In the genomic region with DNA sequence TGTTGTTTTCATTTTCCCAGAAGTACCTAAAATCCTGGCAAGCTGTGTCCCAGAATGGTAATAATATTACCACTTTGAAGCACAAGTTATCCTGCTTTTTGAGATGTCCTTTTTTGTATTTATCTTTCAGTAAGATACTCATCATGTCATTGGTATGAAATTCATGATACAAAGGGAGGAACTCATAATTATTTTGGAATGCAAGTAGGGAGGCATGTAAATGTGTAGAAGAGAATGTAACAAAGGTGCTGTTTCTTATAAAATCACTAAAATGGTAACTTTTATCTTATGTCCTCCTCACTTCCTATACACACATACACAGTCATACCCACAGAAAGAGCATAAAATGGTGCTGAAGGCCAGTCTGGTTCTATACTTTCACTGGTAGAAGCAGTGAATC, we compare ENCODE assay signal across 26 cellular contexts.
DNase-seq lines count a peak whose midpoint lies in the region; ATAC-seq, FAIRE-seq and TF ChIP-seq lines count a peak whose summit lies in the region.
"Had no signal": no experiment of that assay in that cellular context is flagged by ENCODE, and none has a peak within 500 bp of the region (broad histone marks: within the 10 kb centered on the region; RNA-seq: fewer than 3 reads in every experiment).

No MANE protein-coding gene starts in this region.

- TF ChIP-seq CTCF in HEK293 (tag by site-specific recombination; IDR thresholded peaks at IDR 0.05) (no peak), K562 (IDR thresholded peaks at IDR 0.05 in 2 of 3, conservative IDR thresholded peaks at IDR 0.05 in 1 of 3; ENCODE audit: insufficient read depth in 2 of 3, low read depth in 1 of 3, low read length in 3 of 3) (no peak), testis (IDR thresholded peaks at IDR 0.05) (no peak), vagina (IDR thresholded peaks at IDR 0.05) (no peak)

- TF ChIP-seq RAD21 in K562 (CRISPR knock-in tag; conservative IDR thresholded peaks at IDR 0.05 in 1 of 2, IDR thresholded peaks at IDR 0.05 in 1 of 2), result no peak

- no peak overlapping the region for H3K4me3 ChIP-seq in HEK293 (ENCODE audit: low read depth, low read length)
- no peak overlapping the region for H3K4me3 ChIP-seq in K562
- no peak overlapping the region for H3K4me3 ChIP-seq in testis
- H3K4me3 ChIP-seq in vagina, result no peak overlapping the region
- H3K4me3 ChIP-seq: left ventricle myocardium inferior, ovary, smooth muscle cell had no signal

- CTCF ChIA-PET in HEK293 (lab: Yijun Ruan, JAX), result no interaction called here
- CTCF ChIA-PET in K562 (lab: Yijun Ruan, JAX; ENCODE audit: low intra/inter-chr PET ratio), result no interaction called here

- H3K79me2 ChIP-seq in K562 (ENCODE audit: control insufficient read depth, insufficient read depth, low read length), result no peaks in the 10 kb centered on the region

- H3K27me3 ChIP-seq in K562 (ENCODE audit: control insufficient read depth in 2 of 2, insufficient read depth in 2 of 2, low read length in 2 of 2), result no peaks in the 10 kb centered on the region
- H3K27me3 ChIP-seq in testis, result no peaks in the 10 kb centered on the region
- no peaks in the 10 kb centered on the region for H3K27me3 ChIP-seq in vagina
- H3K27me3 ChIP-seq: ovary had no signal

- no peak overlapping the region for H3K4me2 ChIP-seq in K562 (ENCODE audit: insufficient read depth, low read length)
- H3K4me2 ChIP-seq: smooth muscle cell had no signal

- TF ChIP-seq EP300 in K562 (IDR thresholded peaks at IDR 0.05; ENCODE audit: low read length), result no peak

- H3K9ac ChIP-seq in K562 (ENCODE audit: insufficient read depth in 1 of 2, low read depth in 2 of 2, low read length in 2 of 2), result no peak overlapping the region

- peaks cover 42 to 61% of the 10 kb centered on the region in 2 experiments for H3K36me3 ChIP-seq in HEK293 (ENCODE audit: control insufficient read depth in 2 of 2, insufficient read depth in 1 of 2, low read length in 2 of 2)
- H3K36me3 ChIP-seq in K562 (ENCODE audit: control insufficient read depth, insufficient read depth, low read length), result peaks cover 87% of the 10 kb centered on the region
- H3K36me3 ChIP-seq in testis (ENCODE audit: low read depth, missing control alignments), result no peaks in the 10 kb centered on the region
- peaks cover 0 to 10% of the 10 kb centered on the region in 2 donors for H3K36me3 ChIP-seq in vagina
- H3K36me3 ChIP-seq: ovary had no signal

- DNase-seq in AG20443 (ENCODE audit: low spot score), result peak; percentile 8
- DNase-seq in K562 (ENCODE audit: extremely low read depth in 1 of 4, low spot score in 3 of 4), result no peak
- peak; percentile 7 for DNase-seq in kidney glomerular epithelial cell (lab: John Stamatoyannopoulos, UW)
- no peak for DNase-seq in testis
- no peak for DNase-seq in vagina (ENCODE audit: extremely low spot score in 2 of 2)
- no peak for DNase-seq in RKO (ENCODE audit: low spot score)
- DNase-seq: activated CD4-positive, alpha-beta T cell treated with anti-CD3 and anti-CD28 coated beads for 48 hours; activated naive CD4-positive, alpha-beta T cell treated with anti-CD3 and anti-CD28 coated beads, Interleukin-2, amount 10 ng/mL, durations not matched to agents 7 days and 5 days; activated T-cell treated with anti-CD3 and anti-CD28 coated beads, Interleukin-2, amount 50 U/mL, for 48 hours; anterior cingulate cortex; CD4-positive, alpha-beta memory T cell; central memory CD4-positive, alpha-beta T cell; dermis blood vessel endothelial cell; Kasumi-1; left ventricle myocardium inferior; midbrain; natural killer cell; NCI-H187 treated with DMSO at 0.1 percent for 48 hours; NCI-H526 treated with DMSO at 0.1 percent for 48 hours; ovary; retina; T-helper 17 cell had no signal

- BruUV-seq in K562 (replicated peaks; lab: Mats Ljungman, UMichigan), result no TSS peak

- in situ Hi-C loops in K562 (cut with MboI), result no loop called here

- TF ChIP-seq POLR2A in K562 (conservative IDR thresholded peaks at IDR 0.05) (no peak), testis (IDR thresholded peaks at IDR 0.05) (no peak), vagina (IDR thresholded peaks at IDR 0.05) (no peak)

- H4K20me1 ChIP-seq in K562 (replicated peaks; ENCODE audit: control insufficient read depth, insufficient read depth, low read length), result no peaks in the 10 kb centered on the region

- intact Hi-C loops in K562 (cut with micrococcal nuclease) (no loop called here), testis (cut with DNase I; ENCODE audit: low total_unique reads) (no loop called here), vagina (cut with DNase I) (no loop called here)

- ATAC-seq in K562 (peak; percentile 29; the same call in 1 of the 3 replicates), HG02623 (IDR thresholded peaks at IDR 0.05; ENCODE audit: unreplicated experiment) (no peak)
- ATAC-seq: natural killer cell, T-helper 17 cell had no signal

- H3K9me3 ChIP-seq in HEK293 (ENCODE audit: control insufficient read depth, insufficient read depth, low read depth, low read length) (no peaks in the 10 kb centered on the region), K562 (replicated peaks; ENCODE audit: control insufficient read depth, insufficient read depth, low read depth, low read length) (no peaks in the 10 kb centered on the region), testis (no peaks in the 10 kb centered on the region), vagina (no peaks in the 10 kb centered on the region)
- H3K9me3 ChIP-seq: left ventricle myocardium inferior, ovary had no signal

- FAIRE-seq in K562 (lab: Jason Lieb, UNC), result no peak
- FAIRE-seq: RCC 7860 had no signal

- no peaks in the 10 kb centered on the region for H3K9me1 ChIP-seq in K562 (ENCODE audit: control insufficient read depth, insufficient read depth, low read length)

- no peak overlapping the region for H2AFZ ChIP-seq in K562 (ENCODE audit: low read depth, low read length)

- no peak overlapping the region for H3K27ac ChIP-seq in HEK293 (ENCODE audit: extremely low read depth, low read depth, low read length)
- no peak overlapping the region for H3K27ac ChIP-seq in K562 (ENCODE audit: extremely low read depth, low read depth, low read length)
- no peak overlapping the region for H3K27ac ChIP-seq in testis
- H3K27ac ChIP-seq in vagina, result no peak overlapping the region
- H3K27ac ChIP-seq: left ventricle myocardium inferior, ovary had no signal

- POLR2A ChIA-PET in HEK293 (lab: Yijun Ruan, JAX), result no interaction called here
- POLR2A ChIA-PET in K562 (lab: Yijun Ruan, JAX), result no interaction called here

- H3K4me1 ChIP-seq in HEK293 (ENCODE audit: control insufficient read depth, insufficient read depth, low read length), result no peaks in the 10 kb centered on the region
- no peaks in the 10 kb centered on the region for H3K4me1 ChIP-seq in K562 (replicated peaks in 1 of 2; ENCODE audit: control insufficient read depth in 2 of 2, insufficient read depth in 2 of 2, low read length in 2 of 2)
- no peaks in the 10 kb centered on the region for H3K4me1 ChIP-seq in testis
- peaks cover 5% of the 10 kb centered on the region for H3K4me1 ChIP-seq in vagina

TF ChIP-seq in HEK293, 187 proteins besides CTCF, POLR2A, EP300 and RAD21:
- TF ChIP-seq AEBP2 (tag by site-specific recombination; IDR thresholded peaks at IDR 0.05; ENCODE audit: borderline replicate concordance) (no peak), RBAK (tag by site-specific recombination; IDR thresholded peaks at IDR 0.05) (no peak), PRDM1 (tag by site-specific recombination; IDR thresholded peaks at IDR 0.05) (peak; percentile 52; the same call in 1 of the 2 replicates)

TF ChIP-seq in K562, 482 proteins besides CTCF, POLR2A, EP300 and RAD21:
- no peak for TF ChIP-seq ZNF121 (CRISPR knock-in tag; conservative IDR thresholded peaks at IDR 0.05)

Comparison
In these comparisons a context has a peak if more than half of its experiments do, and no peak if none do; other contexts are left out.
1. DNase-seq: peak in AG20443 (single experiment) and kidney glomerular epithelial cell (single experiment); none in K562 (0 of 4), testis (single experiment), vagina (0 of 2) and RKO (single experiment).